Comparison of ENCODE assay signal across 8 cellular contexts in genomic region chr14:102316746-102317563, GRCh38. TPM values are rescaled to one million over a fixed set of nuclear protein-coding genes. Genes with fewer than 3 reads are reported as not detected.
DNase-seq lines count a peak whose midpoint lies in the region; ATAC-seq and TF ChIP-seq lines count a peak whose summit lies in the region.

No MANE protein-coding gene starts in this region.

- H3K27ac Mint-ChIP-seq in CD4-positive, alpha-beta T cell = peak overlapping the region; percentile 100

- intact Hi-C loops in CD4-positive, alpha-beta T cell (cut with DNase I, micrococcal nuclease) = loop anchor here (1.0 to 10.0 kb wide), 4 partner anchors 45 to 555 kb away; partner anchors contain the start of genes CINP (in 1 of the 2), HSP90AA1 (in 1 of the 2), PPP2R5C (in 1 of the 2) and TECPR2 (in 1 of the 2)
- intact Hi-C loops in right lobe of liver (cut with DNase I) = no loop called here

- no peaks in the 10 kb centered on the region for H3K9me3 Mint-ChIP-seq in CD4-positive, alpha-beta T cell

- peak overlapping the region; percentile 43 for H3K27ac ChIP-seq in CD4-positive, alpha-beta T cell (ENCODE audit: low read depth, low read length)
- peak overlapping the region; percentile 29 to 56 (median 35) for H3K27ac ChIP-seq in right lobe of liver

- peaks cover 38% of the 10 kb centered on the region for H3K36me3 Mint-ChIP-seq in CD4-positive, alpha-beta T cell (ENCODE audit: low read depth)

- H3K4me1 Mint-ChIP-seq in CD4-positive, alpha-beta T cell (ENCODE audit: low read depth) = peaks cover 62% of the 10 kb centered on the region

- H3K9me3 ChIP-seq in CD4-positive, alpha-beta T cell (ENCODE audit: control insufficient read depth, low read length) = no peaks in the 10 kb centered on the region
- H3K9me3 ChIP-seq in right lobe of liver = no peaks in the 10 kb centered on the region

- CTCF ChIA-PET in CD4-positive, alpha-beta T cell (lab: Charles Lee) = interaction anchor here (0.6 to 2.6 kb wide), 11 partner anchors 9 to 131 kb away, joined by 3 to 31 read pairs (median 4); partner anchors contain the start of gene MOK

- POLR2A ChIA-PET in CD4-positive, alpha-beta T cell (lab: Charles Lee) = interaction anchor here (0.7 to 1.7 kb wide), 12 partner anchors 11 to 611 kb away, joined by 3 to 7 read pairs (median 4); partner anchors contain the start of genes CINP, DYNC1H1, MOK and TECPR2

- peak; percentile 55 for ATAC-seq in CD4-positive, alpha-beta T cell (ENCODE audit: poor library complexity)
- peak; percentile 49 for ATAC-seq in GM19438 (IDR thresholded peaks at IDR 0.05; ENCODE audit: low read depth, unreplicated experiment)
- ATAC-seq in HG03565 (IDR thresholded peaks at IDR 0.05; ENCODE audit: unreplicated experiment) = peak; percentile 47
- peak; percentile 80 to 85 (median 84) for ATAC-seq in right lobe of liver

- peak overlapping the region; percentile 34 to 59 (median 40) for H3K4me3 ChIP-seq in right lobe of liver

- no peak for TF ChIP-seq POLR2A in right lobe of liver (IDR thresholded peaks at IDR 0.05)

- H3K27me3 ChIP-seq in CD4-positive, alpha-beta T cell (ENCODE audit: control insufficient read depth, insufficient read depth, low read length) = no peaks in the 10 kb centered on the region
- no peaks in the 10 kb centered on the region for H3K27me3 ChIP-seq in right lobe of liver

- DNase-seq in CD4-positive, alpha-beta T cell = peak; percentile 85 to 99 (median 96)
- peak; percentile 88 for DNase-seq in NCI-H748 treated with DMSO at 0.1 percent for 48 hours (lab: John Stamatoyannopoulos, UW)
- peak; percentile 89 to 91 for DNase-seq in activated CD4-positive, alpha-beta T cell treated with anti-CD3 and anti-CD28 coated beads, Interleukin-2, amount 50 U/mL, for 4 hours
- DNase-seq in dermis microvascular lymphatic vessel endothelial cell (ENCODE audit: low read depth in 2 of 2) = peak; percentile 66 to 91
- peak; percentile 93 to 94 (median 94) for DNase-seq in right lobe of liver
- DNase-seq in stimulated activated CD4-positive, alpha-beta T cell treated with anti-CD3 and anti-CD28 coated beads, Interleukin-4, amount 100 ng/mL, for 24 hours = peak; percentile 94

- peaks cover 11% of the 10 kb centered on the region for H3K27me3 Mint-ChIP-seq in CD4-positive, alpha-beta T cell

- TF ChIP-seq CTCF in CD4-positive, alpha-beta T cell (IDR thresholded peaks at IDR 0.05) = peak; percentile 79
- TF ChIP-seq CTCF in right lobe of liver (IDR thresholded peaks at IDR 0.05) = peak; percentile 71 to 83 (median 82)

- H3K36me3 ChIP-seq in right lobe of liver = no peaks in the 10 kb centered on the region

- 1% methylated on average over 35 of the region's 54 CpGs for WGBS in right lobe of liver (ENCODE audit: insufficient coverage, low coverage, low lambda C conversion rate, missing lambda C conversion rate)

- H3K4me1 ChIP-seq in right lobe of liver = peaks cover 0 to 33% (median 9%) of the 10 kb centered on the region in 4 donors

- peak overlapping the region; percentile 100 for H3K4me3 Mint-ChIP-seq in CD4-positive, alpha-beta T cell

RNA-seq across cellular contexts. Expression of gene ZNF839, which starts 2.6 kb away (rescaled TPM):
- total RNA-seq in CD4-positive, alpha-beta T cell = 10 to 100 TPM; 25.4 to 28.1 TPM
- total RNA-seq in dermis microvascular lymphatic vessel endothelial cell = 4.5 and 7.7 TPM in 2 replicates
- total RNA-seq in right lobe of liver = 1 to 10 TPM; 3.6 to 8.7 (median 5.9) TPM

RNA-seq across cellular contexts. Expression of gene MOK, which starts 12.0 kb away (rescaled TPM):
- 1 to 10 TPM; 2.3 to 2.5 TPM for total RNA-seq in CD4-positive, alpha-beta T cell
- 1.2 and 1.3 TPM in 2 replicates for total RNA-seq in dermis microvascular lymphatic vessel endothelial cell
- 1 to 10 TPM; 2.7 to 4.7 (median 3.8) TPM for total RNA-seq in right lobe of liver

RNA-seq across cellular contexts. Expression of gene CINP, which starts 45.7 kb away (rescaled TPM):
- 10 to 100 TPM; 12.6 to 14.5 TPM for total RNA-seq in CD4-positive, alpha-beta T cell
- total RNA-seq in dermis microvascular lymphatic vessel endothelial cell (35.7 and 41.6 TPM in 2 replicates), right lobe of liver (10 to 100 TPM; 15.2 to 32.3 (median 21.0) TPM)

RNA-seq across cellular contexts. Expression of gene TECPR2, which starts 45.8 kb away (rescaled TPM):
- total RNA-seq in CD4-positive, alpha-beta T cell = 1 to 10 TPM; 5.0 to 5.4 TPM
- total RNA-seq in dermis microvascular lymphatic vessel endothelial cell = 6.2 and 13.7 TPM in 2 replicates
- total RNA-seq in right lobe of liver = 10 to 100 TPM in 2 of 6 experiments, 1 to 10 TPM in 4; 5.5 to 10.5 (median 9.4) TPM

Comparison
In these comparisons a context has a peak if more than half of its experiments do, and no peak if none do; other contexts are left out.
1. Peak in every context shown above with its lines: DNase-seq, ATAC-seq, H3K4me3 ChIP-seq and H3K27ac ChIP-seq.
2. intact Hi-C loops: an anchor here in CD4-positive, alpha-beta T cell (1.0 to 10.0 kb wide); none called in right lobe of liver.